In the genomic region with DNA sequence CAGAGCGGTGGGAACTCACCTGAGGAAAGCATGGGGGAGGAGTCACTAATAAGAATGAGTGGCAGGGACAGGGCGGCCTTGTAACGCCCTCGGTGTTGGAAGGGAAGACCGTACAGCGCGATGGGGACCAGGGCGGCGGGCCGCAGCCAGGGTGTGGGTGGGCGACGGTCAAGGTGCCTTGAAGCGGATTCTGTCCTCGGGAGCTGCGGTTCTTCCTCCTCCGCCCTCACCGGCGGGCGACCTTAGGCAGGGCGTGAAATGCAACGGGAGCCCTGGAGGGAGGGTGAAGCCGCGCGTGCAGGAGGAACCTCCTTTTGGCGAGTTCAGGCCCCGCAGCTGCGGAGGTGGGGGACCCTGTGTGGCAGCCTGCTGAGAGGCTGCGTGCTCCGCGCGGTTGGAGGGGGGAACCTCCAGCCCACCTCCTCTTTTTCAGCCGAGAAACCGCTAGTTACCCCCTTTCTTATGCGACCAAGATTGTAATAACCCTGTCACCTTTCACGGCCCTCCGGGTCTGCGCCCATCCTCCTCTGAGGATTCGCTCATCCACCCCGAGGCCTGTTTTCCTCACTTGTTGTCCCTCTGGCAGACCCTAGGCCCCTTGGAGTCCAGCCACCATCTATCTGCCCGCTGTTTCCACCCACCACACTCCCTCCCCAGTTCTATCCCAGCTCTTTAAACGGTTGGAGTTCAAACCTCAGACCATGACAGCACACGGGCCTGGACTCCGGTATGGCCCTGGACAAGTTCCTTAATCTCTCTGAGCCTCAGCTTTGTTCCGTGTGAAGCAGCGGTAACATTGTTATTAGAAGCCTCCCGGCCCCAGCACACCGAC, we compare ENCODE assay signal across 8 cellular contexts. TPM values are rescaled to one million over a fixed set of nuclear protein-coding genes. Genes with fewer than 3 reads are reported as not detected.
DNase-seq lines count a peak whose midpoint lies in the region; ATAC-seq and TF ChIP-seq lines count a peak whose summit lies in the region.

No MANE protein-coding gene starts in this region.

- H3K4me3 ChIP-seq in BLaER1 treated with 17β-estradiol and CSF1 and Interleukin-3, amounts not matched to agents 10 nM and 100 nM = peak overlapping the region; percentile 50 to 75 (median 67)
- H3K4me3 ChIP-seq in right atrium auricular region (peak overlapping the region; percentile 42 to 63), sigmoid colon (peak overlapping the region; percentile 48 to 60 (median 50))

- intact Hi-C loops in sigmoid colon (cut with DNase I) = no loop called here

- peak overlapping the region; percentile 99 for H3K4me3 Mint-ChIP-seq in activated naive CD8-positive, alpha-beta T cell

- H3K27me3 Mint-ChIP-seq in activated naive CD8-positive, alpha-beta T cell = no peaks in the 10 kb centered on the region

- TF ChIP-seq POLR2A in sigmoid colon (IDR thresholded peaks at IDR 0.05) = no peak

- ATAC-seq in GM18907 (IDR thresholded peaks at IDR 0.05; ENCODE audit: unreplicated experiment) = peak; percentile 78
- ATAC-seq in HG03095 (IDR thresholded peaks at IDR 0.05; ENCODE audit: unreplicated experiment) = peak; percentile 64

- H3K36me3 ChIP-seq in BLaER1 treated with 17β-estradiol and CSF1 and Interleukin-3, amounts not matched to agents 10 nM and 100 nM = 0 out of 22 replicates have a peak, but pooled peaks cover 0 to 3% (median 0%) of the 10 kb centered on the region in 11 experiments
- no peaks in the 10 kb centered on the region for H3K36me3 ChIP-seq in right atrium auricular region
- H3K36me3 ChIP-seq in sigmoid colon = no peaks in the 10 kb centered on the region

- no peak for TF ChIP-seq EP300 in sigmoid colon (IDR thresholded peaks at IDR 0.05)

- no peaks in the 10 kb centered on the region; a peak in 1 of 22 replicates for H4K20me1 ChIP-seq in BLaER1 treated with 17β-estradiol and CSF1 and Interleukin-3, amounts not matched to agents 10 nM and 100 nM

- H3K4me1 ChIP-seq in BLaER1 treated with 17β-estradiol and CSF1 and Interleukin-3, amounts not matched to agents 10 nM and 100 nM = peaks cover 0 to 7% (median 6%) of the 10 kb centered on the region in 10 experiments; a peak in 13 of 20 replicates
- H3K4me1 ChIP-seq in right atrium auricular region = peaks cover 0 to 6% of the 10 kb centered on the region in 2 donors
- peaks cover 0 to 9% (median 4%) of the 10 kb centered on the region in 4 donors for H3K4me1 ChIP-seq in sigmoid colon

- H3K27me3 ChIP-seq in BLaER1 treated with 17β-estradiol and CSF1 and Interleukin-3, amounts not matched to agents 10 nM and 100 nM = no peaks in the 10 kb centered on the region
- H3K27me3 ChIP-seq in right atrium auricular region (no peaks in the 10 kb centered on the region), sigmoid colon (no peaks in the 10 kb centered on the region)

- TF ChIP-seq CTCF in right atrium auricular region (IDR thresholded peaks at IDR 0.05) = no peak
- TF ChIP-seq CTCF in sigmoid colon (IDR thresholded peaks at IDR 0.05) = no peak

- peak overlapping the region; percentile 100 for H3K27ac Mint-ChIP-seq in activated naive CD8-positive, alpha-beta T cell

- H3K9me3 ChIP-seq in BLaER1 treated with 17β-estradiol and CSF1 and Interleukin-3, amounts not matched to agents 10 nM and 100 nM (replicated peaks in 1 of 11) = peaks cover 12 to 19% (median 16%) of the 10 kb centered on the region in 11 experiments
- H3K9me3 ChIP-seq in right atrium auricular region = no peaks in the 10 kb centered on the region
- H3K9me3 ChIP-seq in sigmoid colon = no peaks in the 10 kb centered on the region

- H3K36me3 Mint-ChIP-seq in activated naive CD8-positive, alpha-beta T cell = no peaks in the 10 kb centered on the region

- DNase-seq in NCI-H2227 treated with DMSO at 0.1 percent for 48 hours (lab: John Stamatoyannopoulos, UW) (peak; percentile 85), right atrium auricular region (ENCODE audit: low spot score) (no peak), sigmoid colon (peak; percentile 72)
- DNase-seq in central memory CD4-positive, alpha-beta T cell = no peak

- peak overlapping the region; percentile 77 to 95 (median 87) for H3K4me2 ChIP-seq in BLaER1 treated with 17β-estradiol and CSF1 and Interleukin-3, amounts not matched to agents 10 nM and 100 nM

- peak overlapping the region in 10 of 11 experiments; percentile 61 to 91 (median 88); a peak in 18 of 22 replicates for H3K27ac ChIP-seq in BLaER1 treated with 17β-estradiol and CSF1 and Interleukin-3, amounts not matched to agents 10 nM and 100 nM
- H3K27ac ChIP-seq in right atrium auricular region (peak overlapping the region; percentile 42 to 71), sigmoid colon (peak overlapping the region; percentile 48 to 65 (median 62))

- H3K4me1 Mint-ChIP-seq in activated naive CD8-positive, alpha-beta T cell (ENCODE audit: low read depth) = peaks cover 19% of the 10 kb centered on the region

- WGBS in sigmoid colon, 2 donors = 13 to 19% methylated on average over 47 of the region's 47 CpGs

- no peaks in the 10 kb centered on the region for H3K9me3 Mint-ChIP-seq in activated naive CD8-positive, alpha-beta T cell (ENCODE audit: low read depth)

- H3K9ac ChIP-seq in BLaER1 treated with 17β-estradiol and CSF1 and Interleukin-3, amounts not matched to agents 10 nM and 100 nM = peak overlapping the region; percentile 70 to 91 (median 85)

RNA-seq across cellular contexts. Expression of gene RNU2-63P, which starts 0.8 kb away (rescaled TPM):
- total RNA-seq in right atrium auricular region (not detected), sigmoid colon (not detected)
- polyA plus RNA-seq in sigmoid colon = not detected

RNA-seq across cellular contexts. Expression of gene KRCC1, which starts 38.4 kb away (rescaled TPM):
- total RNA-seq in right atrium auricular region = 10 to 100 TPM; 20.6 to 27.5 TPM
- 10 to 100 TPM; 27.7 to 48.2 (median 38.4) TPM for total RNA-seq in sigmoid colon
- 100 to 1,000 TPM in 1 of 3 donors, 10 to 100 TPM in 2; 42.1 to 129 (median 79.9) TPM for polyA plus RNA-seq in sigmoid colon

RNA-seq across cellular contexts. Expression of gene SMYD1, which starts 50.5 kb away (rescaled TPM):
- 100 to 1,000 TPM in 1 of 2 donors, 10 to 100 TPM in 1; 74.8 to 179 TPM for total RNA-seq in right atrium auricular region
- 10 to 100 TPM in 3 of 4 donors, 1 to 10 TPM in 1; 8.6 to 45.7 (median 32.8) TPM for total RNA-seq in sigmoid colon
- polyA plus RNA-seq in sigmoid colon = 1 to 10 TPM in 1 of 3 donors, under 1 TPM in 1, not detected in 1; under 0.01 to 1.1 TPM

Comparison
In these comparisons a context has a peak if more than half of its experiments do, and no peak if none do; other contexts are left out.
1. DNase-seq: peak in NCI-H2227 treated with DMSO at 0.1 percent for 48 hours (single experiment) and sigmoid colon (single experiment); none in right atrium auricular region (single experiment) and central memory CD4-positive, alpha-beta T cell (single experiment).
2. Peak in every context shown above with its lines, with median percentiles within 50 percentile points of each other: H3K27ac ChIP-seq and H3K4me3 ChIP-seq.